In genomic region chr9:125241863-125242739, GRCh38 we compare ENCODE assay signal across 8 cellular contexts. TPM values are rescaled to one million over a fixed set of nuclear protein-coding genes. Genes with fewer than 3 reads are reported as not detected.
DNase-seq lines count a peak whose midpoint lies in the region; ATAC-seq, FAIRE-seq and TF ChIP-seq lines count a peak whose summit lies in the region.

No MANE protein-coding gene starts in this region.

- H3K4me3 ChIP-seq in CD8-positive, alpha-beta T cell (ENCODE audit: low read depth, low read length) = peak overlapping the region; percentile 91
- H3K4me3 ChIP-seq in KMS-11 (IDR thresholded peaks at IDR 0.05; ENCODE audit: insufficient read depth, low read depth, low read length) (no peak overlapping the region), right cardiac atrium (ENCODE audit: low read length) (peak overlapping the region; percentile 80), skeletal muscle cell (ENCODE audit: low read depth, low read length) (peak overlapping the region; percentile 59)

- no peaks in the 10 kb centered on the region for H3K9me3 Mint-ChIP-seq in CD8-positive, alpha-beta T cell
- no peaks in the 10 kb centered on the region for H3K9me3 Mint-ChIP-seq in activated naive CD8-positive, alpha-beta T cell treated with anti-CD3 and anti-CD28 coated beads for 36 hours

- peak; percentile 7 for ATAC-seq in CD8-positive, alpha-beta T cell
- peak; percentile 4 for ATAC-seq in GM19438 (IDR thresholded peaks at IDR 0.05; ENCODE audit: low read depth, unreplicated experiment)
- peak; percentile 2 to 38 for ATAC-seq in right cardiac atrium
- ATAC-seq in GM18858 (IDR thresholded peaks at IDR 0.05; ENCODE audit: unreplicated experiment) = no peak

- CTCF ChIA-PET in CD8-positive, alpha-beta T cell (lab: Charles Lee) = interaction anchor here (0.8 to 1.7 kb wide), 5 partner anchors 14 to 51 kb away, joined by 3 to 5 read pairs (median 4); partner anchors contain the start of gene GAPVD1

- H3K27ac Mint-ChIP-seq in CD8-positive, alpha-beta T cell = peak overlapping the region; percentile 99
- H3K27ac Mint-ChIP-seq in activated naive CD8-positive, alpha-beta T cell treated with anti-CD3 and anti-CD28 coated beads for 36 hours = peak overlapping the region; percentile 99

- H3K79me2 ChIP-seq in KMS-11 (ENCODE audit: insufficient read depth, low read depth) = peaks cover 40% of the 10 kb centered on the region

- H4K20me1 ChIP-seq in KMS-11 (ENCODE audit: insufficient read depth) = peaks cover 29% of the 10 kb centered on the region

- no peak for TF ChIP-seq CTCF in CD8-positive, alpha-beta T cell (IDR thresholded peaks at IDR 0.05)
- TF ChIP-seq CTCF in KMS-11 (conservative IDR thresholded peaks at IDR 0.05; ENCODE audit: low read depth, low read length) = no peak
- no peak for TF ChIP-seq CTCF in D721Med (IDR thresholded peaks at IDR 0.05; ENCODE audit: insufficient read depth, missing control alignments)

- peaks cover 19% of the 10 kb centered on the region for H3K36me3 ChIP-seq in CD8-positive, alpha-beta T cell (ENCODE audit: insufficient read depth, low read length)
- H3K36me3 ChIP-seq in KMS-11 (ENCODE audit: insufficient read depth) = peaks cover 35% of the 10 kb centered on the region

- peak overlapping the region; percentile 52 for H3K4me2 ChIP-seq in KMS-11

- H2AFZ ChIP-seq in KMS-11 (ENCODE audit: low read depth) = peak overlapping the region; percentile 76

- H3K9ac ChIP-seq in KMS-11 = peak overlapping the region; percentile 99; the same call in 1 of the 2 replicates

- no peaks in the 10 kb centered on the region for H3K27me3 ChIP-seq in CD8-positive, alpha-beta T cell (ENCODE audit: insufficient read depth, low read length)
- H3K27me3 ChIP-seq in KMS-11 (ENCODE audit: insufficient read depth, low read depth) (no peaks in the 10 kb centered on the region; the same call in 1 of the 2 replicates), right cardiac atrium (ENCODE audit: control insufficient read depth, insufficient read depth) (no peaks in the 10 kb centered on the region)

- no peaks in the 10 kb centered on the region for H3K9me3 ChIP-seq in CD8-positive, alpha-beta T cell (ENCODE audit: low read length)
- H3K9me3 ChIP-seq in right cardiac atrium (ENCODE audit: control insufficient read depth, low read length) = no peaks in the 10 kb centered on the region

- H3K4me3 Mint-ChIP-seq in CD8-positive, alpha-beta T cell = peak overlapping the region; percentile 97
- peak overlapping the region; percentile 100 for H3K4me3 Mint-ChIP-seq in activated naive CD8-positive, alpha-beta T cell treated with anti-CD3 and anti-CD28 coated beads for 36 hours

- H3K36me3 Mint-ChIP-seq in CD8-positive, alpha-beta T cell = peaks cover 49% of the 10 kb centered on the region
- H3K36me3 Mint-ChIP-seq in activated naive CD8-positive, alpha-beta T cell treated with anti-CD3 and anti-CD28 coated beads for 36 hours = peaks cover 44% of the 10 kb centered on the region

- WGBS in right cardiac atrium = 22% methylated on average over 27 of the region's 27 CpGs

- H3K27ac ChIP-seq in CD8-positive, alpha-beta T cell (ENCODE audit: low read depth, low read length) = peak overlapping the region; percentile 97
- H3K27ac ChIP-seq in KMS-11 (peak overlapping the region; percentile 55), right cardiac atrium (ENCODE audit: low read length) (peak overlapping the region; percentile 100)

- no peaks in the 10 kb centered on the region for H3K27me3 Mint-ChIP-seq in CD8-positive, alpha-beta T cell (ENCODE audit: low read depth)
- peaks cover 10% of the 10 kb centered on the region for H3K27me3 Mint-ChIP-seq in activated naive CD8-positive, alpha-beta T cell treated with anti-CD3 and anti-CD28 coated beads for 36 hours

- peaks cover 38% of the 10 kb centered on the region for H3K4me1 Mint-ChIP-seq in CD8-positive, alpha-beta T cell (ENCODE audit: low read depth)
- peaks cover 47% of the 10 kb centered on the region for H3K4me1 Mint-ChIP-seq in activated naive CD8-positive, alpha-beta T cell treated with anti-CD3 and anti-CD28 coated beads for 36 hours

- no peak for DNase-seq in CD8-positive, alpha-beta T cell
- DNase-seq in activated naive CD8-positive, alpha-beta T cell treated with anti-CD3 and anti-CD28 coated beads for 36 hours = no peak
- DNase-seq in right cardiac atrium (peak; percentile 42 to 66 (median 62)), skeletal muscle cell (ENCODE audit: low read depth) (no peak), D721Med (ENCODE audit: insufficient read length, low spot score) (no peak)

- FAIRE-seq in D721Med (lab: Jason Lieb, UNC) = no peak

- POLR2A ChIA-PET in CD8-positive, alpha-beta T cell (lab: Charles Lee) = interaction anchor here (0.6 to 3.0 kb wide), 18 partner anchors 8 to 380 kb away, joined by 3 to 40 read pairs (median 6); partner anchors contain the start of genes ARPC5L, GAPVD1, GOLGA1 and RABEPK

- H3K4me1 ChIP-seq in CD8-positive, alpha-beta T cell (ENCODE audit: insufficient read depth, low read length) = peaks cover 38% of the 10 kb centered on the region
- H3K4me1 ChIP-seq in KMS-11 (ENCODE audit: low read depth, poor library complexity, severe bottlenecking) (peaks cover 25% of the 10 kb centered on the region), right cardiac atrium (ENCODE audit: control insufficient read depth, insufficient read depth, low read length) (no peaks in the 10 kb centered on the region)

- intact Hi-C loops in CD8-positive, alpha-beta T cell (cut with DNase I, micrococcal nuclease) = loop anchor here (1.0 to 10.0 kb wide), 10 partner anchors 19 to 1480 kb away; partner anchors contain the start of genes ARPC5L (in 2 of the 2), GAPVD1 (in 2 of the 2), PPP6C (in 2 of the 2) and RABEPK (in 2 of the 2)
- intact Hi-C loops in right cardiac atrium (cut with DNase I) = no loop called here

RNA-seq across cellular contexts. Expression of gene HSPA5, which starts 1.0 kb away (rescaled TPM):
- 100 to 1,000 TPM; 354 to 372 TPM for total RNA-seq in CD8-positive, alpha-beta T cell
- total RNA-seq in activated naive CD8-positive, alpha-beta T cell treated with anti-CD3 and anti-CD28 coated beads for 36 hours = 100 to 1,000 TPM; 242 TPM
- 100 to 1,000 TPM; 176 to 384 (median 284) TPM for total RNA-seq in right cardiac atrium
- polyA plus RNA-seq in right cardiac atrium = 263 TPM

RNA-seq across cellular contexts. Expression of gene GAPVD1, which starts 19.5 kb away (rescaled TPM):
- total RNA-seq in CD8-positive, alpha-beta T cell = 10 to 100 TPM; 81.0 to 84.1 TPM
- 10 to 100 TPM; 44.0 to 47.1 TPM for total RNA-seq in activated naive CD8-positive, alpha-beta T cell treated with anti-CD3 and anti-CD28 coated beads for 36 hours
- 10 to 100 TPM; 33.0 to 45.7 (median 33.2) TPM for total RNA-seq in right cardiac atrium
- polyA plus RNA-seq in right cardiac atrium = 8.1 TPM

RNA-seq across cellular contexts. Expression of gene RABEPK, which starts 41.8 kb away (rescaled TPM):
- 1 to 10 TPM; 6.2 to 6.9 TPM for total RNA-seq in CD8-positive, alpha-beta T cell
- 10 to 100 TPM; 41.1 to 41.6 TPM for total RNA-seq in activated naive CD8-positive, alpha-beta T cell treated with anti-CD3 and anti-CD28 coated beads for 36 hours
- total RNA-seq in right cardiac atrium = 10 to 100 TPM in 3 of 4 donors, 1 to 10 TPM in 1; 8.8 to 12.7 (median 11.4) TPM
- polyA plus RNA-seq in right cardiac atrium = 12.0 TPM

RNA-seq across cellular contexts. Expression of gene PPP6C, which starts 52.5 kb away (rescaled TPM):
- 10 to 100 TPM; 37.8 to 38.3 TPM for total RNA-seq in CD8-positive, alpha-beta T cell
- 10 to 100 TPM; 47.6 to 48.8 TPM for total RNA-seq in activated naive CD8-positive, alpha-beta T cell treated with anti-CD3 and anti-CD28 coated beads for 36 hours
- total RNA-seq in right cardiac atrium = 10 to 100 TPM; 34.5 to 43.1 (median 37.4) TPM
- polyA plus RNA-seq in right cardiac atrium = 19.8 TPM

Comparison
In these comparisons a context has a peak if more than half of its experiments do, and no peak if none do; other contexts are left out.
1. DNase-seq: peak in right cardiac atrium (3 of 3); none in CD8-positive, alpha-beta T cell (0 of 7), activated naive CD8-positive, alpha-beta T cell treated with anti-CD3 and anti-CD28 coated beads for 36 hours (single experiment), skeletal muscle cell (single experiment) and D721Med (single experiment).
2. intact Hi-C loops: an anchor here in CD8-positive, alpha-beta T cell (1.0 to 10.0 kb wide); none called in right cardiac atrium.
3. Peak in every context shown above with its lines, with median percentiles within 50 percentile points of each other: H3K27ac ChIP-seq.